11 cellular contexts compared by ENCODE assay signal in genomic region chr3:17810759-17811158, GRCh38.
DNase-seq lines count a peak whose midpoint lies in the region; ATAC-seq and TF ChIP-seq lines count a peak whose summit lies in the region.
"Had no signal": no experiment of that assay in that cellular context is flagged by ENCODE, and none has a peak within 500 bp of the region (broad histone marks: within the 10 kb centered on the region; RNA-seq: fewer than 3 reads in every experiment).

No MANE protein-coding gene starts in this region.

- peaks cover 8% of the 10 kb centered on the region for H3K36me3 Mint-ChIP-seq in activated CD4-positive, alpha-beta T cell treated with anti-CD3 and anti-CD28 coated beads, Interleukin-2, amount 10 ng/mL, durations not matched to agents 24 days and 14 days (ENCODE audit: low read depth)
- no peaks in the 10 kb centered on the region for H3K36me3 Mint-ChIP-seq in stimulated activated memory B cell treated with anti-CD40 and anti-IgM and Interleukin-4, amounts not matched to agents 10 μg/mL and 1 μg/mL and 100 μg/mL, for 72 hours
- H3K36me3 Mint-ChIP-seq: CD8-positive, alpha-beta memory T cell had no signal

- peaks cover 8% of the 10 kb centered on the region for H3K27me3 Mint-ChIP-seq in activated CD4-positive, alpha-beta T cell treated with anti-CD3 and anti-CD28 coated beads, Interleukin-2, amount 10 ng/mL, durations not matched to agents 24 days and 14 days
- no peaks in the 10 kb centered on the region for H3K27me3 Mint-ChIP-seq in stimulated activated memory B cell treated with anti-CD40 and anti-IgM and Interleukin-4, amounts not matched to agents 10 μg/mL and 1 μg/mL and 100 μg/mL, for 72 hours

- H3K4me3 Mint-ChIP-seq in activated CD4-positive, alpha-beta T cell treated with anti-CD3 and anti-CD28 coated beads, Interleukin-2, amount 10 ng/mL, durations not matched to agents 24 days and 14 days = no peak overlapping the region
- H3K4me3 Mint-ChIP-seq in stimulated activated memory B cell treated with anti-CD40 and anti-IgM and Interleukin-4, amounts not matched to agents 10 μg/mL and 1 μg/mL and 100 μg/mL, for 72 hours = no peak overlapping the region
- H3K4me3 Mint-ChIP-seq: CD8-positive, alpha-beta memory T cell; nephron had no signal

- H3K4me3 ChIP-seq in epithelial cell of proximal tubule (ENCODE audit: low read depth, low read length) = no peak overlapping the region

- peak; percentile 54 for TF ChIP-seq CTCF in epithelial cell of proximal tubule (conservative IDR thresholded peaks at IDR 0.05; ENCODE audit: low read depth, low read length)

- DNase-seq in activated CD4-positive, alpha-beta T cell treated with anti-CD3 and anti-CD28 coated beads, Interleukin-2, amount 10 ng/mL, durations not matched to agents 24 days and 14 days = peak; percentile 14
- DNase-seq in activated CD4-positive, alpha-beta T cell treated with anti-CD3 and anti-CD28 coated beads, Interleukin-2, amount 50 U/mL, for 48 hours = no peak
- DNase-seq in NCI-H69 (lab: John Stamatoyannopoulos, UW) = peak; percentile 8
- DNase-seq in epithelial cell of proximal tubule (ENCODE audit: low read depth) = no peak
- no peak for DNase-seq in RPMI8226
- DNase-seq in activated CD4-positive, alpha-beta T cell treated with anti-CD3 and anti-CD28 coated beads for 48 hours = no peak
- DNase-seq: CD8-positive, alpha-beta memory T cell; NCI-H2081 had no signal

- H3K9me3 Mint-ChIP-seq in activated CD4-positive, alpha-beta T cell treated with anti-CD3 and anti-CD28 coated beads, Interleukin-2, amount 10 ng/mL, durations not matched to agents 24 days and 14 days = peaks cover 3% of the 10 kb centered on the region
- no peaks in the 10 kb centered on the region for H3K9me3 Mint-ChIP-seq in stimulated activated memory B cell treated with anti-CD40 and anti-IgM and Interleukin-4, amounts not matched to agents 10 μg/mL and 1 μg/mL and 100 μg/mL, for 72 hours
- H3K9me3 Mint-ChIP-seq: CD8-positive, alpha-beta memory T cell; nephron had no signal

- intact Hi-C loops in activated CD4-positive, alpha-beta T cell treated with anti-CD3 and anti-CD28 coated beads, Interleukin-2, amount 10 ng/mL, durations not matched to agents 24 days and 14 days (cut with micrococcal nuclease) = no loop called here

- no peak overlapping the region for H3K27ac Mint-ChIP-seq in activated CD4-positive, alpha-beta T cell treated with anti-CD3 and anti-CD28 coated beads, Interleukin-2, amount 10 ng/mL, durations not matched to agents 24 days and 14 days
- peak overlapping the region; percentile 3 for H3K27ac Mint-ChIP-seq in stimulated activated memory B cell treated with anti-CD40 and anti-IgM and Interleukin-4, amounts not matched to agents 10 μg/mL and 1 μg/mL and 100 μg/mL, for 72 hours
- H3K27ac Mint-ChIP-seq: CD8-positive, alpha-beta memory T cell; nephron had no signal

- peaks cover 7% of the 10 kb centered on the region for H3K4me1 Mint-ChIP-seq in activated CD4-positive, alpha-beta T cell treated with anti-CD3 and anti-CD28 coated beads, Interleukin-2, amount 10 ng/mL, durations not matched to agents 24 days and 14 days
- H3K4me1 Mint-ChIP-seq in stimulated activated memory B cell treated with anti-CD40 and anti-IgM and Interleukin-4, amounts not matched to agents 10 μg/mL and 1 μg/mL and 100 μg/mL, for 72 hours = peaks cover 13% of the 10 kb centered on the region
- H3K4me1 Mint-ChIP-seq: nephron had no signal

- no peak for ATAC-seq in stimulated activated memory B cell treated with anti-CD40 and anti-IgM and Interleukin-4, amounts not matched to agents 10 μg/mL and 1 μg/mL and 100 μg/mL, for 72 hours
- no peak for ATAC-seq in HG03025 (IDR thresholded peaks at IDR 0.05; ENCODE audit: low FRiP score, unreplicated experiment)

Comparison
In these comparisons a context has a peak if more than half of its experiments do, and no peak if none do; other contexts are left out.
1. DNase-seq: peak in activated CD4-positive, alpha-beta T cell treated with anti-CD3 and anti-CD28 coated beads, Interleukin-2, amount 10 ng/mL, durations not matched to agents 24 days and 14 days (single experiment) and NCI-H69 (single experiment); none in activated CD4-positive, alpha-beta T cell treated with anti-CD3 and anti-CD28 coated beads, Interleukin-2, amount 50 U/mL, for 48 hours (0 of 2), epithelial cell of proximal tubule (single experiment), RPMI8226 (single experiment) and activated CD4-positive, alpha-beta T cell treated with anti-CD3 and anti-CD28 coated beads for 48 hours (single experiment).